Comparison of ENCODE assay signal across 31 cellular contexts in genomic region chrX:97461763-97462162, GRCh38.
"Had no signal": no experiment of that assay in that cellular context is flagged by ENCODE, and none has a peak within 500 bp of the region (broad histone marks: within the 10 kb centered on the region; RNA-seq: fewer than 3 reads in every experiment).

No MANE protein-coding gene starts in this region.

- H3K36me3 ChIP-seq: gastroesophageal sphincter, stomach, thyroid gland, upper lobe of right lung had no signal

- ATAC-seq: activated CD4-positive, alpha-beta T cell treated with anti-CD3 and anti-CD28 coated beads for 36 hours; activated CD8-positive, alpha-beta memory T cell treated with anti-CD3 and anti-CD28 coated beads, Interleukin-2, amount 10 ng/mL, durations not matched to agents 7 days and 5 days; activated CD8-positive, alpha-beta T cell treated with anti-CD3 and anti-CD28 coated beads, Interleukin-2, amount 10 ng/mL, durations not matched to agents 7 days and 5 days; activated naive CD8-positive, alpha-beta T cell treated with anti-CD3 and anti-CD28 coated beads, Interleukin-2, amount 50 U/mL, for 24 hours; gastroesophageal sphincter; left colon; naive thymus-derived CD4-positive, alpha-beta T cell; sciatic nerve; stimulated activated memory B cell treated with anti-CD40 and anti-IgM and Interleukin-4, amounts not matched to agents 10 μg/mL and 1 μg/mL and 100 μg/mL, for 72 hours; upper lobe of right lung had no signal

- H3K27me3 Mint-ChIP-seq: activated CD4-positive, alpha-beta T cell treated with anti-CD3 and anti-CD28 coated beads for 36 hours; activated CD8-positive, alpha-beta memory T cell treated with anti-CD3 and anti-CD28 coated beads, Interleukin-2, amount 10 ng/mL, durations not matched to agents 7 days and 5 days; activated naive CD4-positive, alpha-beta T cell treated with anti-CD3 and anti-CD28 coated beads, Interleukin-2, amount 50 U/mL, for 24 hours; activated naive CD8-positive, alpha-beta T cell treated with anti-CD3 and anti-CD28 coated beads, Interleukin-2, amount 50 U/mL, for 24 hours; central memory CD8-positive, alpha-beta T cell; naive thymus-derived CD4-positive, alpha-beta T cell; stimulated activated memory B cell treated with anti-CD40 and anti-IgM and Interleukin-4, amounts not matched to agents 10 μg/mL and 1 μg/mL and 100 μg/mL, for 72 hours had no signal

- H3K4me3 ChIP-seq: gastroesophageal sphincter, skin epidermis, stomach, thyroid gland, upper lobe of right lung had no signal

- H3K9me3 ChIP-seq: gastroesophageal sphincter, stomach, thyroid gland, upper lobe of right lung had no signal

- DNase-seq: activated CD4-positive, alpha-beta T cell treated with anti-CD3 and anti-CD28 coated beads for 36 hours; activated CD4-positive, CD25-positive, alpha-beta regulatory T cell; activated CD8-positive, alpha-beta memory T cell treated with anti-CD3 and anti-CD28 coated beads, Interleukin-2, amount 10 ng/mL, durations not matched to agents 7 days and 5 days; activated CD8-positive, alpha-beta T cell treated with anti-CD3 and anti-CD28 coated beads, Interleukin-2, amount 10 ng/mL, durations not matched to agents 7 days and 5 days; activated naive CD8-positive, alpha-beta T cell treated with anti-CD3 and anti-CD28 coated beads, Interleukin-2, amount 50 U/mL, for 24 hours; activated T-cell treated with anti-CD3 and anti-CD28 coated beads, Interleukin-2, amount 50 U/mL, for 48 hours; amygdala; dermis blood vessel endothelial cell; effector CD4-positive, alpha-beta T cell; head of caudate nucleus; hippocampal formation; immature natural killer cell; kidney; left colon; mammary epithelial cell; naive thymus-derived CD4-positive, alpha-beta T cell; posterior cingulate gyrus; stimulated activated CD4-positive, alpha-beta T cell treated with anti-CD3 and anti-CD28 coated beads, Interleukin-1b, Interleukin-23, amount 100 ng/mL, for 48 hours; stimulated activated CD4-positive, alpha-beta T cell treated with anti-CD3 and anti-CD28 coated beads, Interleukin-4, amount 100 ng/mL, for 4 hours; stimulated activated CD8-positive, alpha-beta memory T cell treated with anti-CD3 and anti-CD28 coated beads, Interleukin-4, amount 100 ng/mL, for 48 hours; stomach; T-helper 1 cell; thyroid gland; upper lobe of right lung had no signal

- H3K4me1 Mint-ChIP-seq: activated CD4-positive, alpha-beta T cell treated with anti-CD3 and anti-CD28 coated beads for 36 hours; activated CD8-positive, alpha-beta memory T cell treated with anti-CD3 and anti-CD28 coated beads, Interleukin-2, amount 10 ng/mL, durations not matched to agents 7 days and 5 days; activated naive CD4-positive, alpha-beta T cell treated with anti-CD3 and anti-CD28 coated beads, Interleukin-2, amount 50 U/mL, for 24 hours; activated naive CD8-positive, alpha-beta T cell treated with anti-CD3 and anti-CD28 coated beads, Interleukin-2, amount 50 U/mL, for 24 hours; central memory CD8-positive, alpha-beta T cell; immature natural killer cell; naive thymus-derived CD4-positive, alpha-beta T cell; stimulated activated memory B cell treated with anti-CD40 and anti-IgM and Interleukin-4, amounts not matched to agents 10 μg/mL and 1 μg/mL and 100 μg/mL, for 72 hours had no signal

- H3K4me3 Mint-ChIP-seq: activated CD4-positive, alpha-beta T cell treated with anti-CD3 and anti-CD28 coated beads for 36 hours; activated CD8-positive, alpha-beta memory T cell treated with anti-CD3 and anti-CD28 coated beads, Interleukin-2, amount 10 ng/mL, durations not matched to agents 7 days and 5 days; activated CD8-positive, alpha-beta T cell treated with anti-CD3 and anti-CD28 coated beads, Interleukin-2, amount 10 ng/mL, durations not matched to agents 7 days and 5 days; activated naive CD4-positive, alpha-beta T cell treated with anti-CD3 and anti-CD28 coated beads, Interleukin-2, amount 50 U/mL, for 24 hours; activated naive CD8-positive, alpha-beta T cell treated with anti-CD3 and anti-CD28 coated beads, Interleukin-2, amount 50 U/mL, for 24 hours; central memory CD8-positive, alpha-beta T cell; immature natural killer cell; naive thymus-derived CD4-positive, alpha-beta T cell; stimulated activated memory B cell treated with anti-CD40 and anti-IgM and Interleukin-4, amounts not matched to agents 10 μg/mL and 1 μg/mL and 100 μg/mL, for 72 hours had no signal

- H3K9me3 Mint-ChIP-seq: activated naive CD4-positive, alpha-beta T cell treated with anti-CD3 and anti-CD28 coated beads, Interleukin-2, amount 50 U/mL, for 24 hours; activated naive CD8-positive, alpha-beta T cell treated with anti-CD3 and anti-CD28 coated beads, Interleukin-2, amount 50 U/mL, for 24 hours; activated T-helper 2 cell treated with anti-CD3 and anti-CD28 coated beads, Interferon-gamma antibody, Interleukin-2, Interleukin-4, amounts not matched to agents 10 μg/mL and 5 μg/mL and 100 μg/mL, durations not matched to agents 14 hours and 24 hours and 36 hours; central memory CD8-positive, alpha-beta T cell; immature natural killer cell; stimulated activated memory B cell treated with anti-CD40 and anti-IgM and Interleukin-4, amounts not matched to agents 10 μg/mL and 1 μg/mL and 100 μg/mL, for 72 hours had no signal

- H3K27ac Mint-ChIP-seq: activated CD4-positive, alpha-beta T cell treated with anti-CD3 and anti-CD28 coated beads for 36 hours; activated CD8-positive, alpha-beta memory T cell treated with anti-CD3 and anti-CD28 coated beads, Interleukin-2, amount 10 ng/mL, durations not matched to agents 7 days and 5 days; activated CD8-positive, alpha-beta T cell treated with anti-CD3 and anti-CD28 coated beads, Interleukin-2, amount 10 ng/mL, durations not matched to agents 7 days and 5 days; activated naive CD4-positive, alpha-beta T cell treated with anti-CD3 and anti-CD28 coated beads, Interleukin-2, amount 50 U/mL, for 24 hours; activated naive CD8-positive, alpha-beta T cell treated with anti-CD3 and anti-CD28 coated beads, Interleukin-2, amount 50 U/mL, for 24 hours; activated T-helper 2 cell treated with anti-CD3 and anti-CD28 coated beads, Interferon-gamma antibody, Interleukin-2, Interleukin-4, amounts not matched to agents 10 μg/mL and 5 μg/mL and 100 μg/mL, durations not matched to agents 14 hours and 24 hours and 36 hours; immature natural killer cell; naive thymus-derived CD4-positive, alpha-beta T cell; stimulated activated memory B cell treated with anti-CD40 and anti-IgM and Interleukin-4, amounts not matched to agents 10 μg/mL and 1 μg/mL and 100 μg/mL, for 72 hours had no signal

- H3K4me1 ChIP-seq: gastroesophageal sphincter, stomach, thyroid gland, upper lobe of right lung had no signal

- H3K36me3 Mint-ChIP-seq: activated CD8-positive, alpha-beta memory T cell treated with anti-CD3 and anti-CD28 coated beads, Interleukin-2, amount 10 ng/mL, durations not matched to agents 7 days and 5 days; activated naive CD4-positive, alpha-beta T cell treated with anti-CD3 and anti-CD28 coated beads, Interleukin-2, amount 50 U/mL, for 24 hours; immature natural killer cell; naive thymus-derived CD4-positive, alpha-beta T cell; stimulated activated memory B cell treated with anti-CD40 and anti-IgM and Interleukin-4, amounts not matched to agents 10 μg/mL and 1 μg/mL and 100 μg/mL, for 72 hours had no signal

- H3K27me3 ChIP-seq: gastroesophageal sphincter, stomach, thyroid gland, upper lobe of right lung had no signal

- H3K27ac ChIP-seq: gastroesophageal sphincter, skin epidermis, stomach, thyroid gland, upper lobe of right lung had no signal
